ENCODE assay signal across 19 cellular contexts in genomic region chr3:197137741-197138140, GRCh38.
A peak's percentile ranks its signal among the peaks of the same experiment; 100 is the strongest.
DNase-seq lines count a peak whose midpoint lies in the region; ATAC-seq, FAIRE-seq and TF ChIP-seq lines count a peak whose summit lies in the region.
"Had no signal": no experiment of that assay in that cellular context is flagged by ENCODE, and none has a peak within 500 bp of the region (broad histone marks: within the 10 kb centered on the region; RNA-seq: fewer than 3 reads in every experiment).

No MANE protein-coding gene starts in this region.

- H3K9me3 ChIP-seq in right lobe of liver, result no peaks in the 10 kb centered on the region
- H3K9me3 ChIP-seq in HepG2 (ENCODE audit: low read length), result no peaks in the 10 kb centered on the region
- no peaks in the 10 kb centered on the region for H3K9me3 ChIP-seq in suprapubic skin

- peak in 1 of 4 donors; percentile 40 for ATAC-seq in right lobe of liver
- no peak for ATAC-seq in HepG2
- ATAC-seq in HG03342 (IDR thresholded peaks at IDR 0.05; ENCODE audit: unreplicated experiment), result no peak

- H2AFZ ChIP-seq in HepG2 (ENCODE audit: low read length), result no peak overlapping the region

- WGBS in right lobe of liver (ENCODE audit: insufficient coverage, low coverage, low lambda C conversion rate, missing lambda C conversion rate), result 66% methylated on average over 5 of the region's 5 CpGs
- 93% methylated on average over 5 of the region's 5 CpGs for WGBS in HepG2 (ENCODE audit: low lambda C conversion rate)
- WGBS in suprapubic skin, result 92% methylated on average over 5 of the region's 5 CpGs

- TF ChIP-seq POLR2A in right lobe of liver (IDR thresholded peaks at IDR 0.05) (no peak), HepG2 (IDR thresholded peaks at IDR 0.05; ENCODE audit: insufficient read depth in 1 of 2, low read depth in 2 of 2, low read length in 2 of 2) (no peak), suprapubic skin (IDR thresholded peaks at IDR 0.05) (no peak)

- BruUV-seq in HepG2 (replicated peaks; lab: Mats Ljungman, UMichigan), result no TSS peak

- intact Hi-C loops in right lobe of liver (cut with DNase I) (no loop called here), HepG2 (cut with micrococcal nuclease; ENCODE audit: unreplicated experiment) (no loop called here)

- peak; percentile 37 to 60 (median 58) for DNase-seq in right lobe of liver
- no peak for DNase-seq in HepG2 (ENCODE audit: low spot score)
- peak; percentile 9 for DNase-seq in fibroblast of peridontal ligament (ENCODE audit: extremely low read depth)
- peak; percentile 29 for DNase-seq in iris pigment epithelial cell (ENCODE audit: low read depth)
- DNase-seq in suprapubic skin (ENCODE audit: low spot score in 2 of 2), result no peak
- DNase-seq in HT-29 (ENCODE audit: low spot score), result no peak
- no peak for DNase-seq in Ammon's horn (ENCODE audit: low spot score)
- DNase-seq: 8988T, DMS53, HCEC 1CT, NCI-H1105, NCI-H1694 treated with DMSO at 0.1 percent for 48 hours, NCI-H446 treated with DMSO at 0.1 percent for 48 hours, NCI-H774, SW 1271 had no signal

- TF ChIP-seq RAD21 in HepG2 (CRISPR knock-in tag; IDR thresholded peaks at IDR 0.05), result no peak

- TF ChIP-seq EP300 in HepG2 (IDR thresholded peaks at IDR 0.05; ENCODE audit: low read depth in 2 of 2, low read length in 2 of 2) (no peak), HepG2 (CRISPR knock-in tag; IDR thresholded peaks at IDR 0.05; ENCODE audit: borderline replicate concordance) (no peak), suprapubic skin (IDR thresholded peaks at IDR 0.05) (no peak)

- CTCF ChIA-PET in HepG2 (lab: Yijun Ruan, JAX; ENCODE audit: low intra/inter-chr PET ratio, low total read pairs), result no interaction called here

- no peak overlapping the region for H3K27ac ChIP-seq in right lobe of liver
- no peak overlapping the region for H3K27ac ChIP-seq in HepG2 (ENCODE audit: extremely low read length, insufficient read depth, low read length)
- H3K27ac ChIP-seq in suprapubic skin, result no peak overlapping the region
- H3K27ac ChIP-seq: C4-2B had no signal

- H3K4me1 ChIP-seq in right lobe of liver (no peaks in the 10 kb centered on the region), HepG2 (ENCODE audit: insufficient read depth, low read length) (no peaks in the 10 kb centered on the region), suprapubic skin (no peaks in the 10 kb centered on the region)

- peaks cover 0 to 39% (median 9%) of the 10 kb centered on the region in 4 donors for H3K36me3 ChIP-seq in right lobe of liver
- H3K36me3 ChIP-seq in HepG2 (replicated peaks in 1 of 2; ENCODE audit: control insufficient read depth in 1 of 2, insufficient read depth in 2 of 2, low read length in 2 of 2), result peaks cover 22 to 73% of the 10 kb centered on the region in 2 experiments
- H3K36me3 ChIP-seq in suprapubic skin, result peaks cover 45% of the 10 kb centered on the region

- no peaks in the 10 kb centered on the region for H3K27me3 ChIP-seq in right lobe of liver
- no peaks in the 10 kb centered on the region for H3K27me3 ChIP-seq in HepG2 (ENCODE audit: control insufficient read depth in 1 of 2, insufficient read depth in 2 of 2, low read length in 2 of 2)
- no peaks in the 10 kb centered on the region for H3K27me3 ChIP-seq in suprapubic skin

- in situ Hi-C loops in HepG2 (cut with HindIII; ENCODE audit: extremely low pct_ligation_motif_present, low pct_unique_long_range_greater_than_20kb), result no loop called here

- no peak overlapping the region for H3K4me2 ChIP-seq in HepG2 (ENCODE audit: low read depth, low read length)

- no peak overlapping the region for H3K9ac ChIP-seq in HepG2 (ENCODE audit: insufficient read depth, low read depth, low read length)

- H3K4me3 ChIP-seq in right lobe of liver, result no peak overlapping the region
- no peak overlapping the region for H3K4me3 ChIP-seq in HepG2 (replicated peaks in 1 of 3; ENCODE audit: insufficient read depth in 1 of 3, low read depth in 2 of 3, low read length in 3 of 3)
- no peak overlapping the region for H3K4me3 ChIP-seq in suprapubic skin

- POLR2A ChIA-PET in HepG2 (lab: Yijun Ruan, JAX), result no interaction called here

- H4K20me1 ChIP-seq in HepG2 (ENCODE audit: insufficient read depth, low read length), result no peaks in the 10 kb centered on the region

- no peak for FAIRE-seq in HepG2 (lab: Jason Lieb, UNC)
- FAIRE-seq: GM12891, HTR-8/SVneo had no signal

- TF ChIP-seq CTCF in right lobe of liver (IDR thresholded peaks at IDR 0.05) (no peak), HepG2 (CRISPR knock-in tag; IDR thresholded peaks at IDR 0.05) (no peak), suprapubic skin (IDR thresholded peaks at IDR 0.05) (no peak)

- no peaks in the 10 kb centered on the region for H3K79me2 ChIP-seq in HepG2 (ENCODE audit: insufficient read depth, low read length)

TF ChIP-seq in HepG2, 621 proteins besides CTCF, POLR2A, EP300 and RAD21:
- TF ChIP-seq CBX2 (IDR thresholded peaks at IDR 0.05; ENCODE audit: low read depth, low read length), result no peak
- no peak for TF ChIP-seq CBX2 (CRISPR knock-in tag; IDR thresholded peaks at IDR 0.05; ENCODE audit: low read depth)
- no peak for TF ChIP-seq NFE2L1 (CRISPR knock-in tag; IDR thresholded peaks at IDR 0.05; ENCODE audit: borderline replicate concordance)
- TF ChIP-seq MZF1 (CRISPR knock-in tag; IDR thresholded peaks at IDR 0.05; ENCODE audit: borderline replicate concordance), result no peak

Comparison
In these comparisons a context has a peak if more than half of its experiments do, and no peak if none do; other contexts are left out.
1. DNase-seq: peak in right lobe of liver (3 of 3), fibroblast of peridontal ligament (single experiment) and iris pigment epithelial cell (single experiment); none in HepG2 (single experiment), suprapubic skin (0 of 2), HT-29 (single experiment) and Ammon's horn (single experiment).